ENCODE assay signal across 8 cellular contexts in the genomic region with DNA sequence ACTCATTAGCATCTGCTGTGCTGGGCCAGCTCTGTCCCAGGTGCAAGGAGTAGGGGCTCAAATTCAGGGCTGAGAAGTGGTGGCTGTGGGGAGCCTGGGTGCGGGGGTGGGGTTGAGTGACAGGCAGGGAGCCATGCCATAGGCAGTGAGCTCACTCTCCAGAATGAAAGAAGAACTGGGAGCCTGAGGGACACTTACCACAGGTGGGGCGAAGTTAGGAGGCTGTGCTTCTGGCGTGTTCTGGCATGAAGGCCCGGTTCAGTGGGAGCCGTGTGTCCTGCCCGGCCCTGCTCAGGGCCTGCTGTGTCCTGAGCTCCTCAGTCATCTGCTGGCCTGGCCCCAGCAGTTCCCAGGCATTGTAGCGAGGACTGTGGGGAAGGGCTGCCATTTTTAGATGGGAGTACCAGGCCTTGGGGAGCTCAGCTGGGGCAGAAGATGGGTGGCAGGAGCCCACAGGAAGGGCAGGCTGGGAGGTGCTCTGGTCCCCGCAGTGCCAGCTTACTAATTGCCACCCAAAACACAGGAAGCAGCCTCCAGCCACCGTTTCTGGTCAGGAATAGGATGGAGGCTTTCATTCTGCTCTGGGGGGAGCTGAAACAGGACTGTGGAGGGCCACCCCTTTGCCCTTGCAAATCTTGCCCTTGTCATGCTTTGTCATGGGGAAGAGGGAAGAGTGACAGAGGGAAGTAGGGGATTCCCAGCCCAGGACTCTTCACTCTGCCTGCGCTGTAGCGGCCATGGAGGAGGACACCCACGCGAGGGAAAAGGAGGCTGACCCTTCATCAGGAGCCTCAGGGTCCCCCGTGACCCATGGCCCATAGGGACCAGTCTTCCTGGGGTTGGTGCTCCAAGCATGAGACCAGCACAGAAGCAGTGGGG.
DNase-seq lines count a peak whose midpoint lies in the region; ATAC-seq and TF ChIP-seq lines count a peak whose summit lies in the region.

No MANE protein-coding gene starts in this region.

- H3K9me3 ChIP-seq in testis = no peaks in the 10 kb centered on the region

- H3K27ac ChIP-seq in testis = no peak overlapping the region

- DNase-seq in activated CD4-positive, CD25-positive, alpha-beta regulatory T cell treated with anti-CD3 and anti-CD28 coated beads, Interleukin-2, amount 50 U/mL, for 72 hours = peak; percentile 47
- DNase-seq in germinal center (ENCODE audit: low spot score) (peak; percentile 22), testis (no peak), OCI-M1 (lab: John Stamatoyannopoulos, UW) (no peak), pons (ENCODE audit: low spot score) (no peak)
- peak; percentile 44 for DNase-seq in stimulated activated CD4-positive, alpha-beta T cell treated with anti-CD3 and anti-CD28 coated beads, Interleukin-4, amount 100 ng/mL, for 24 hours

- no peaks in the 10 kb centered on the region for H3K27me3 ChIP-seq in testis

- no peak for TF ChIP-seq CTCF in testis (IDR thresholded peaks at IDR 0.05)

- no peak for TF ChIP-seq POLR2A in testis (IDR thresholded peaks at IDR 0.05)

- no peaks in the 10 kb centered on the region for H3K4me1 ChIP-seq in testis

- WGBS in testis, 2 donors = 73 to 84% methylated on average over 10 to 14 of the region's 14 CpGs

- no peak overlapping the region for H3K4me3 ChIP-seq in testis

- ATAC-seq in GM18858 (IDR thresholded peaks at IDR 0.05; ENCODE audit: unreplicated experiment) = peak; percentile 0
- ATAC-seq in HG02938 (IDR thresholded peaks at IDR 0.05; ENCODE audit: unreplicated experiment) = peak; percentile 19

- H3K36me3 ChIP-seq in testis (ENCODE audit: low read depth, missing control alignments) = no peaks in the 10 kb centered on the region

- intact Hi-C loops in testis (cut with DNase I; ENCODE audit: low total_unique reads) = loop anchor here (10.0 kb wide), 1 partner anchor 159 kb away; the partner anchor contains the start of gene PTPRE

Comparison
In these comparisons a context has a peak if more than half of its experiments do, and no peak if none do; other contexts are left out.
1. DNase-seq: peak in activated CD4-positive, CD25-positive, alpha-beta regulatory T cell treated with anti-CD3 and anti-CD28 coated beads, Interleukin-2, amount 50 U/mL, for 72 hours (single experiment), germinal center (single experiment) and stimulated activated CD4-positive, alpha-beta T cell treated with anti-CD3 and anti-CD28 coated beads, Interleukin-4, amount 100 ng/mL, for 24 hours (single experiment); none in testis (single experiment), OCI-M1 (single experiment) and pons (single experiment).